ENCODE assay signal across 9 cellular contexts in genomic region chr19:44754743-44755066, GRCh38. TPM values are rescaled to one million over a fixed set of nuclear protein-coding genes. Genes with fewer than 3 reads are reported as not detected.
DNase-seq lines count a peak whose midpoint lies in the region; ATAC-seq and TF ChIP-seq lines count a peak whose summit lies in the region.
"Had no signal": no experiment of that assay in that cellular context is flagged by ENCODE, and none has a peak within 500 bp of the region (broad histone marks: within the 10 kb centered on the region; RNA-seq: fewer than 3 reads in every experiment).

No MANE protein-coding gene starts in this region.

- H3K9me3 ChIP-seq in heart right ventricle = no peaks in the 10 kb centered on the region
- no peaks in the 10 kb centered on the region for H3K9me3 ChIP-seq in body of pancreas
- H3K9me3 ChIP-seq in mononuclear cell (ENCODE audit: low read depth, low read length) = no peaks in the 10 kb centered on the region
- H3K9me3 ChIP-seq in uterus = no peaks in the 10 kb centered on the region

- DNase-seq in heart right ventricle = no peak
- DNase-seq in Right ventricle myocardium inferior (ENCODE audit: missing footprints) = no peak
- peak in 1 of 4 donors; percentile 30 for DNase-seq in body of pancreas
- no peak for DNase-seq in uterus
- no peak for DNase-seq in cerebellum (ENCODE audit: low spot score)
- DNase-seq in nucleus accumbens (lab: John Stamatoyannopoulos, UW) = no peak

- no peak for TF ChIP-seq POLR2A in body of pancreas (IDR thresholded peaks at IDR 0.05)
- no peak for TF ChIP-seq POLR2A in uterus (IDR thresholded peaks at IDR 0.05)

- peaks cover 23 to 89% (median 80%) of the 10 kb centered on the region in 9 donors for H3K4me1 ChIP-seq in heart right ventricle
- H3K4me1 ChIP-seq in body of pancreas = peaks cover 73% of the 10 kb centered on the region
- peaks cover 66% of the 10 kb centered on the region for H3K4me1 ChIP-seq in mononuclear cell (ENCODE audit: insufficient read depth, low read length)
- peaks cover 0 to 33% of the 10 kb centered on the region in 2 donors for H3K4me1 ChIP-seq in uterus

- no peak for ATAC-seq in heart right ventricle
- ATAC-seq in Right ventricle myocardium inferior = no peak
- no peak for ATAC-seq in body of pancreas
- no peak for ATAC-seq in GM19035 (IDR thresholded peaks at IDR 0.05; ENCODE audit: unreplicated experiment)

- H3K36me3 ChIP-seq in heart right ventricle = peaks cover 0 to 87% (median 15%) of the 10 kb centered on the region in 9 donors
- peaks cover 0 to 8% of the 10 kb centered on the region in 2 donors for H3K36me3 ChIP-seq in body of pancreas (replicated peaks in 1 of 2; ENCODE audit: insufficient read depth in 1 of 2, low read depth in 2 of 2)
- H3K36me3 ChIP-seq in uterus = no peaks in the 10 kb centered on the region

- TF ChIP-seq CTCF in heart right ventricle (IDR thresholded peaks at IDR 0.05) = no peak
- no peak for TF ChIP-seq CTCF in body of pancreas (IDR thresholded peaks at IDR 0.05)
- no peak for TF ChIP-seq CTCF in uterus (IDR thresholded peaks at IDR 0.05)

- H3K4me3 ChIP-seq in heart right ventricle (peak overlapping the region in 9 of 10 donors; percentile 19 to 92 (median 57)), body of pancreas (no peak overlapping the region), mononuclear cell (ENCODE audit: low read length) (peak overlapping the region; percentile 28), uterus (peak overlapping the region; percentile 36)

- H3K27me3 ChIP-seq in heart right ventricle = no peaks in the 10 kb centered on the region
- H3K27me3 ChIP-seq in body of pancreas = no peaks in the 10 kb centered on the region
- no peaks in the 10 kb centered on the region for H3K27me3 ChIP-seq in mononuclear cell (ENCODE audit: insufficient read depth, low read length)
- no peaks in the 10 kb centered on the region for H3K27me3 ChIP-seq in uterus

- peak overlapping the region; percentile 82 to 100 (median 94) for H3K27ac ChIP-seq in heart right ventricle
- H3K27ac ChIP-seq in body of pancreas = peak overlapping the region; percentile 87 to 98 (median 94)
- H3K27ac ChIP-seq in uterus = peak overlapping the region; percentile 83 to 87

- WGBS in heart right ventricle, 2 donors = 31 to 39% methylated on average over 10 of the region's 10 CpGs
- 14% methylated on average over 6 to 10 of the region's 10 CpGs for WGBS in body of pancreas, 2 donors

- intact Hi-C loops in heart right ventricle (cut with DNase I) (loop anchor here in 4 of 10 donors (5.0 kb wide), 1 partner anchor 32 kb away; no protein-coding TSS in a partner anchor), Right ventricle myocardium inferior (cut with DNase I) (no loop called here), body of pancreas (cut with DNase I) (no loop called here), uterus (cut with DNase I; ENCODE audit: low total_unique reads) (no loop called here)

RNA-seq across cellular contexts. Expression of gene BCL3, which starts 6.2 kb away (rescaled TPM):
- total RNA-seq in heart right ventricle (10 to 100 TPM in 9 of 10 donors, 1 to 10 TPM in 1; 7.1 to 76.3 (median 20.3) TPM), Right ventricle myocardium inferior (18.3 TPM), body of pancreas (10 to 100 TPM; 26.2 to 72.5 TPM), mononuclear cell (33.0 TPM), uterus (10 to 100 TPM in 2 of 4 donors, 1 to 10 TPM in 2; 3.2 to 58.8 (median 11.9) TPM), cerebellum (1.2 TPM)
- 10 to 100 TPM; 20.7 to 30.7 TPM for polyA plus RNA-seq in heart right ventricle

RNA-seq across cellular contexts. Expression of gene CBLC, which starts 23.0 kb away (rescaled TPM):
- under 1 TPM in 1 of 10 donors, not detected in 9; 0.38 TPM for total RNA-seq in heart right ventricle
- not detected for polyA plus RNA-seq in heart right ventricle
- total RNA-seq in Right ventricle myocardium inferior = not detected
- total RNA-seq in body of pancreas = 10 to 100 TPM; 18.5 to 23.6 TPM
- total RNA-seq in mononuclear cell = not detected
- 1 to 10 TPM in 1 of 4 donors, under 1 TPM in 1, not detected in 2; 0.29 to 5.8 TPM for total RNA-seq in uterus
- 0.82 TPM for total RNA-seq in cerebellum
- total RNA-seq: lung microvascular endothelial cell had no signal

RNA-seq across cellular contexts. Expression of gene BCAM, which starts 54.2 kb away (rescaled TPM):
- total RNA-seq in heart right ventricle (100 to 1,000 TPM in 4 of 10 donors, 10 to 100 TPM in 6; 72.8 to 118 (median 92.5) TPM), Right ventricle myocardium inferior (91.9 TPM), body of pancreas (10 to 100 TPM; 89.2 to 89.3 TPM), mononuclear cell (not detected), uterus (100 to 1,000 TPM in 2 of 4 donors, 10 to 100 TPM in 1, 1 to 10 TPM in 1; 3.8 to 171 (median 111) TPM), cerebellum (4.3 TPM)
- 100 to 1,000 TPM in 1 of 2 donors, 10 to 100 TPM in 1; 63.2 to 130 TPM for polyA plus RNA-seq in heart right ventricle

RNA-seq across cellular contexts. Expression of gene CEACAM16, which starts 55.8 kb away (rescaled TPM):
- total RNA-seq in heart right ventricle (not detected), Right ventricle myocardium inferior (not detected), body of pancreas (1 to 10 TPM in 1 of 2 donors, under 1 TPM in 1; 0.33 to 1.3 TPM), mononuclear cell (not detected), uterus (not detected), cerebellum (not detected)
- polyA plus RNA-seq in heart right ventricle = not detected

Comparison
In these comparisons a context has a peak if more than half of its experiments do, and no peak if none do; other contexts are left out.
1. H3K4me3 ChIP-seq: peak in heart right ventricle (9 of 10), mononuclear cell (single experiment) and uterus (2 of 2); none in body of pancreas (0 of 2).
2. Peak in every context shown above with its lines, with median percentiles within 50 percentile points of each other: H3K27ac ChIP-seq.